1 cellular context compared by ENCODE assay signal in the genomic region with DNA sequence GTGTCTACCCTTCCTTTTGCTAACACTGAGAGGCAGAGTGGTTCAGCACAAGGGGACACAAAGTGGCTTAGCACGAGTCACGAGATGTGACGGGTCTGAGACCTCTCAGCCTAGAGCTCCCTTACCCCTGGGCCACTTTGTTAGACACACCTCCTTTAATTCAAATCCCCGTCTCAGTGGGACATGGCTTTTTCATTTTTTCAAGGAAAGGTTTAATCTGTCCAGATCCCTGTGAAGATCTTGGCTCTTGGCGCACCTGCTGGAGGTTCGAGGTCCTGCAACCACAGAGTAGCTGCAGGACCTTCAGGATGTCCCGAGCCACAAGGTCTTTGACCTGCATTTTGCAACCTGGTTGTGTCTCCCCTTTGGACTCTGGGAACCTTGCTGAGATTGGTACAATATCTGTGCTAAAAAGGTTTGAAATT.
TF ChIP-seq lines count a peak whose summit lies in the region.

No MANE protein-coding gene starts in this region.

TF ChIP-seq in HepG2, 621 proteins besides CTCF, POLR2A, EP300 and RAD21 (continued from another document and continues in another):
- TF ChIP-seq, protein P1, sequence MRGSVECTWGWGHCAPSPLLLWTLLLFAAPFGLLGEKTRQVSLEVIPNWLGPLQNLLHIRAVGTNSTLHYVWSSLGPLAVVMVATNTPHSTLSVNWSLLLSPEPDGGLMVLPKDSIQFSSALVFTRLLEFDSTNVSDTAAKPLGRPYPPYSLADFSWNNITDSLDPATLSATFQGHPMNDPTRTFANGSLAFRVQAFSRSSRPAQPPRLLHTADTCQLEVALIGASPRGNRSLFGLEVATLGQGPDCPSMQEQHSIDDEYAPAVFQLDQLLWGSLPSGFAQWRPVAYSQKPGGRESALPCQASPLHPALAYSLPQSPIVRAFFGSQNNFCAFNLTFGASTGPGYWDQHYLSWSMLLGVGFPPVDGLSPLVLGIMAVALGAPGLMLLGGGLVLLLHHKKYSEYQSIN (CRISPR knock-in tag; IDR thresholded peaks at IDR 0.05; ENCODE audit: borderline replicate concordance): no peak
- TF ChIP-seq NCOR1 (IDR thresholded peaks at IDR 0.05; ENCODE audit: borderline replicate concordance, low read length) (peak; percentile 78; the same call in 1 of the 2 replicates), MED8 (CRISPR knock-in tag; IDR thresholded peaks at IDR 0.05; ENCODE audit: insufficient replicate concordance) (no peak), ZNF460 (CRISPR knock-in tag; IDR thresholded peaks at IDR 0.05; ENCODE audit: borderline replicate concordance) (no peak), ARID2 (CRISPR knock-in tag; IDR thresholded peaks at IDR 0.05; ENCODE audit: borderline replicate concordance) (no peak), ZNF34 (CRISPR knock-in tag; IDR thresholded peaks at IDR 0.05; ENCODE audit: borderline replicate concordance) (no peak), RBM22 (optimal IDR thresholded peaks at IDR 0.05; ENCODE audit: low read length) (no peak), ZNF333 (CRISPR knock-in tag; IDR thresholded peaks at IDR 0.05; ENCODE audit: borderline replicate concordance) (no peak), ELF3 (CRISPR knock-in tag; IDR thresholded peaks at IDR 0.05) (0 out of 2 replicates have a peak, but pooled peaks have one; percentile 16), KMT2B (CRISPR knock-in tag; IDR thresholded peaks at IDR 0.05) (no peak), YY1 (IDR thresholded peaks at IDR 0.05; ENCODE audit: insufficient read depth, insufficient replicate concordance, low read depth, low read length) (peak; percentile 19), TOPORS (CRISPR knock-in tag; IDR thresholded peaks at IDR 0.05) (no peak), ZNF383 (CRISPR knock-in tag; IDR thresholded peaks at IDR 0.05; ENCODE audit: borderline replicate concordance) (no peak), ZNF547 (CRISPR knock-in tag; IDR thresholded peaks at IDR 0.05) (no peak), IKZF1 (IDR thresholded peaks at IDR 0.05) (no peak), SALL1 (CRISPR knock-in tag; IDR thresholded peaks at IDR 0.05) (peak; percentile 81), SMAD9 (CRISPR knock-in tag; IDR thresholded peaks at IDR 0.05) (no peak), CCAR2 (optimal IDR thresholded peaks at IDR 0.05; ENCODE audit: low read depth, low read length) (no peak), CREM (IDR thresholded peaks at IDR 0.05) (peak; percentile 16; the same call in 1 of the 2 replicates), CREM (CRISPR knock-in tag; IDR thresholded peaks at IDR 0.05) (no peak), PPARG (CRISPR knock-in tag; conservative IDR thresholded peaks at IDR 0.05) (peak; percentile 65; the same call in 1 of the 2 replicates), GFI1 (CRISPR knock-in tag; IDR thresholded peaks at IDR 0.05; ENCODE audit: borderline replicate concordance) (peak; percentile 97), STAG1 (CRISPR knock-in tag; IDR thresholded peaks at IDR 0.05) (peak; percentile 68), FOXK1 (CRISPR knock-in tag; IDR thresholded peaks at IDR 0.05; ENCODE audit: borderline replicate concordance, low read depth) (no peak), HNRNPL (IDR thresholded peaks at IDR 0.05; ENCODE audit: low read depth, low read length) (no peak), ZMYM4 (CRISPR knock-in tag; IDR thresholded peaks at IDR 0.05) (peak; percentile 92), HES4 (CRISPR knock-in tag; IDR thresholded peaks at IDR 0.05; ENCODE audit: borderline replicate concordance) (no peak), ZNF446 (CRISPR knock-in tag; IDR thresholded peaks at IDR 0.05) (no peak), ZNF207 (IDR thresholded peaks at IDR 0.05; ENCODE audit: borderline replicate concordance) (no peak), ATF7-NPFF (CRISPR knock-in tag; IDR thresholded peaks at IDR 0.05; ENCODE audit: low read depth) (no peak), ZNF30 (CRISPR knock-in tag; IDR thresholded peaks at IDR 0.05) (no peak), ZNF589 (CRISPR knock-in tag; conservative IDR thresholded peaks at IDR 0.05) (no peak)
- TF ChIP-seq, protein P2, sequence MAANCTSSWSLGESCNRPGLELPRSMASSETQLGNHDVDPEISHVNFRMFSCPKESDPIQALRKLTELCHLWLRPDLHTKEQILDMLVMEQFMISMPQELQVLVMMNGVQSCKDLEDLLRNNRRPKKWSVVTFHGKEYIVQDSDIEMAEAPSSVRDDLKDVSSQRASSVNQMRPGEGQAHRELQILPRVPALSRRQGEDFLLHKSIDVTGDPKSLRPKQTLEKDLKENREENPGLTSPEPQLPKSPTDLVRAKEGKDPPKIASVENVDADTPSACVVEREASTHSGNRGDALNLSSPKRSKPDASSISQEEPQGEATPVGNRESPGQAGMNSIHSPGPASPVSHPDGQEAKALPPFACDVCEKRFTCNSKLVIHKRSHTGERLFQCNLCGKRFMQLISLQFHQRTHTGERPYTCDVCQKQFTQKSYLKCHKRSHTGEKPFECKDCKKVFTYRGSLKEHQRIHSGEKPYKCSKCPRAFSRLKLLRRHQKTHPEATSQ (CRISPR knock-in tag; IDR thresholded peaks at IDR 0.05; ENCODE audit: borderline replicate concordance): no peak
- TF ChIP-seq, protein P3, sequence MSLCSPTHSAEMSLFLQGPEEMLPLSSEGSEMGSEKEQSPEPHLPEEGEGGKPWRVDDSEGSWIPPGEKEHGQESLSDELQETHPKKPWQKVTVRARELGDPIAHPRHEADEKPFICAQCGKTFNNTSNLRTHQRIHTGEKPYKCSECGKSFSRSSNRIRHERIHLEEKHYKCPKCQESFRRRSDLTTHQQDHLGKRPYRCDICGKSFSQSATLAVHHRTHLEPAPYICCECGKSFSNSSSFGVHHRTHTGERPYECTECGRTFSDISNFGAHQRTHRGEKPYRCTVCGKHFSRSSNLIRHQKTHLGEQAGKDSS (CRISPR knock-in tag; IDR thresholded peaks at IDR 0.05; ENCODE audit: borderline replicate concordance, low read depth): no peak
- TF ChIP-seq, protein P4, sequence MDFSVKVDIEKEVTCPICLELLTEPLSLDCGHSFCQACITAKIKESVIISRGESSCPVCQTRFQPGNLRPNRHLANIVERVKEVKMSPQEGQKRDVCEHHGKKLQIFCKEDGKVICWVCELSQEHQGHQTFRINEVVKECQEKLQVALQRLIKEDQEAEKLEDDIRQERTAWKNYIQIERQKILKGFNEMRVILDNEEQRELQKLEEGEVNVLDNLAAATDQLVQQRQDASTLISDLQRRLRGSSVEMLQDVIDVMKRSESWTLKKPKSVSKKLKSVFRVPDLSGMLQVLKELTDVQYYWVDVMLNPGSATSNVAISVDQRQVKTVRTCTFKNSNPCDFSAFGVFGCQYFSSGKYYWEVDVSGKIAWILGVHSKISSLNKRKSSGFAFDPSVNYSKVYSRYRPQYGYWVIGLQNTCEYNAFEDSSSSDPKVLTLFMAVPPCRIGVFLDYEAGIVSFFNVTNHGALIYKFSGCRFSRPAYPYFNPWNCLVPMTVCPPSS (IDR thresholded peaks at IDR 0.05): no peak
- TF ChIP-seq, protein P5, sequence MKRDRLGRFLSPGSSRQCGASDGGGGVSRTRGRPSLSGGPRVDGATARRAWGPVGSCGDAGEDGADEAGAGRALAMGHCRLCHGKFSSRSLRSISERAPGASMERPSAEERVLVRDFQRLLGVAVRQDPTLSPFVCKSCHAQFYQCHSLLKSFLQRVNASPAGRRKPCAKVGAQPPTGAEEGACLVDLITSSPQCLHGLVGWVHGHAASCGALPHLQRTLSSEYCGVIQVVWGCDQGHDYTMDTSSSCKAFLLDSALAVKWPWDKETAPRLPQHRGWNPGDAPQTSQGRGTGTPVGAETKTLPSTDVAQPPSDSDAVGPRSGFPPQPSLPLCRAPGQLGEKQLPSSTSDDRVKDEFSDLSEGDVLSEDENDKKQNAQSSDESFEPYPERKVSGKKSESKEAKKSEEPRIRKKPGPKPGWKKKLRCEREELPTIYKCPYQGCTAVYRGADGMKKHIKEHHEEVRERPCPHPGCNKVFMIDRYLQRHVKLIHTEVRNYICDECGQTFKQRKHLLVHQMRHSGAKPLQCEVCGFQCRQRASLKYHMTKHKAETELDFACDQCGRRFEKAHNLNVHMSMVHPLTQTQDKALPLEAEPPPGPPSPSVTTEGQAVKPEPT (CRISPR knock-in tag; IDR thresholded peaks at IDR 0.05; ENCODE audit: low read depth): no peak
- TF ChIP-seq, protein P6, sequence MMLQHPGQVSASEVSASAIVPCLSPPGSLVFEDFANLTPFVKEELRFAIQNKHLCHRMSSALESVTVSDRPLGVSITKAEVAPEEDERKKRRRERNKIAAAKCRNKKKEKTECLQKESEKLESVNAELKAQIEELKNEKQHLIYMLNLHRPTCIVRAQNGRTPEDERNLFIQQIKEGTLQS (CRISPR knock-in tag; IDR thresholded peaks at IDR 0.05): no peak
- TF ChIP-seq, protein P7, sequence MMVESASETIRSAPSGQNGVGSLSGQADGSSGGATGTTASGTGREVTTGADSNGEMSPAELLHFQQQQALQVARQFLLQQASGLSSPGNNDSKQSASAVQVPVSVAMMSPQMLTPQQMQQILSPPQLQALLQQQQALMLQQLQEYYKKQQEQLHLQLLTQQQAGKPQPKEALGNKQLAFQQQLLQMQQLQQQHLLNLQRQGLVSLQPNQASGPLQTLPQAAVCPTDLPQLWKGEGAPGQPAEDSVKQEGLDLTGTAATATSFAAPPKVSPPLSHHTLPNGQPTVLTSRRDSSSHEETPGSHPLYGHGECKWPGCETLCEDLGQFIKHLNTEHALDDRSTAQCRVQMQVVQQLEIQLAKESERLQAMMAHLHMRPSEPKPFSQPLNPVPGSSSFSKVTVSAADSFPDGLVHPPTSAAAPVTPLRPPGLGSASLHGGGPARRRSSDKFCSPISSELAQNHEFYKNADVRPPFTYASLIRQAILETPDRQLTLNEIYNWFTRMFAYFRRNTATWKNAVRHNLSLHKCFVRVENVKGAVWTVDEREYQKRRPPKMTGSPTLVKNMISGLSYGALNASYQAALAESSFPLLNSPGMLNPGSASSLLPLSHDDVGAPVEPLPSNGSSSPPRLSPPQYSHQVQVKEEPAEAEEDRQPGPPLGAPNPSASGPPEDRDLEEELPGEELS (CRISPR knock-in tag; IDR thresholded peaks at IDR 0.05): peak; percentile 57; the same call in 1 of the 2 replicates
- TF ChIP-seq, protein P8, sequence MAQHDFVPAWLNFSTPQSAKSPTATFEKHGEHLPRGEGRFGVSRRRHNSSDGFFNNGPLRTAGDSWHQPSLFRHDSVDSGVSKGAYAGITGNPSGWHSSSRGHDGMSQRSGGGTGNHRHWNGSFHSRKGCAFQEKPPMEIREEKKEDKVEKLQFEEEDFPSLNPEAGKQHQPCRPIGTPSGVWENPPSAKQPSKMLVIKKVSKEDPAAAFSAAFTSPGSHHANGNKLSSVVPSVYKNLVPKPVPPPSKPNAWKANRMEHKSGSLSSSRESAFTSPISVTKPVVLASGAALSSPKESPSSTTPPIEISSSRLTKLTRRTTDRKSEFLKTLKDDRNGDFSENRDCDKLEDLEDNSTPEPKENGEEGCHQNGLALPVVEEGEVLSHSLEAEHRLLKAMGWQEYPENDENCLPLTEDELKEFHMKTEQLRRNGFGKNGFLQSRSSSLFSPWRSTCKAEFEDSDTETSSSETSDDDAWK (CRISPR knock-in tag; IDR thresholded peaks at IDR 0.05): no peak
- TF ChIP-seq, protein P9, sequence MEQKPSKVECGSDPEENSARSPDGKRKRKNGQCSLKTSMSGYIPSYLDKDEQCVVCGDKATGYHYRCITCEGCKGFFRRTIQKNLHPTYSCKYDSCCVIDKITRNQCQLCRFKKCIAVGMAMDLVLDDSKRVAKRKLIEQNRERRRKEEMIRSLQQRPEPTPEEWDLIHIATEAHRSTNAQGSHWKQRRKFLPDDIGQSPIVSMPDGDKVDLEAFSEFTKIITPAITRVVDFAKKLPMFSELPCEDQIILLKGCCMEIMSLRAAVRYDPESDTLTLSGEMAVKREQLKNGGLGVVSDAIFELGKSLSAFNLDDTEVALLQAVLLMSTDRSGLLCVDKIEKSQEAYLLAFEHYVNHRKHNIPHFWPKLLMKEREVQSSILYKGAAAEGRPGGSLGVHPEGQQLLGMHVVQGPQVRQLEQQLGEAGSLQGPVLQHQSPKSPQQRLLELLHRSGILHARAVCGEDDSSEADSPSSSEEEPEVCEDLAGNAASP (CRISPR knock-in tag; IDR thresholded peaks at IDR 0.05; ENCODE audit: borderline replicate concordance): peak; percentile 64; the same call in 1 of the 2 replicates
- TF ChIP-seq, protein P10, sequence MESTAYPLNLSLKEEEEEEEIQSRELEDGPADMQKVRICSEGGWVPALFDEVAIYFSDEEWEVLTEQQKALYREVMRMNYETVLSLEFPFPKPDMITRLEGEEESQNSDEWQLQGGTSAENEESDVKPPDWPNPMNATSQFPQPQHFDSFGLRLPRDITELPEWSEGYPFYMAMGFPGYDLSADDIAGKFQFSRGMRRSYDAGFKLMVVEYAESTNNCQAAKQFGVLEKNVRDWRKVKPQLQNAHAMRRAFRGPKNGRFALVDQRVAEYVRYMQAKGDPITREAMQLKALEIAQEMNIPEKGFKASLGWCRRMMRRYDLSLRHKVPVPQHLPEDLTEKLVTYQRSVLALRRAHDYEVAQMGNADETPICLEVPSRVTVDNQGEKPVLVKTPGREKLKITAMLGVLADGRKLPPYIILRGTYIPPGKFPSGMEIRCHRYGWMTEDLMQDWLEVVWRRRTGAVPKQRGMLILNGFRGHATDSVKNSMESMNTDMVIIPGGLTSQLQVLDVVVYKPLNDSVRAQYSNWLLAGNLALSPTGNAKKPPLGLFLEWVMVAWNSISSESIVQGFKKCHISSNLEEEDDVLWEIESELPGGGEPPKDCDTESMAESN (CRISPR knock-in tag; conservative IDR thresholded peaks at IDR 0.05): no peak
- TF ChIP-seq, protein P11, sequence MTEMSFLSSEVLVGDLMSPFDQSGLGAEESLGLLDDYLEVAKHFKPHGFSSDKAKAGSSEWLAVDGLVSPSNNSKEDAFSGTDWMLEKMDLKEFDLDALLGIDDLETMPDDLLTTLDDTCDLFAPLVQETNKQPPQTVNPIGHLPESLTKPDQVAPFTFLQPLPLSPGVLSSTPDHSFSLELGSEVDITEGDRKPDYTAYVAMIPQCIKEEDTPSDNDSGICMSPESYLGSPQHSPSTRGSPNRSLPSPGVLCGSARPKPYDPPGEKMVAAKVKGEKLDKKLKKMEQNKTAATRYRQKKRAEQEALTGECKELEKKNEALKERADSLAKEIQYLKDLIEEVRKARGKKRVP (CRISPR knock-in tag; IDR thresholded peaks at IDR 0.05): no peak
- TF ChIP-seq, protein P12, sequence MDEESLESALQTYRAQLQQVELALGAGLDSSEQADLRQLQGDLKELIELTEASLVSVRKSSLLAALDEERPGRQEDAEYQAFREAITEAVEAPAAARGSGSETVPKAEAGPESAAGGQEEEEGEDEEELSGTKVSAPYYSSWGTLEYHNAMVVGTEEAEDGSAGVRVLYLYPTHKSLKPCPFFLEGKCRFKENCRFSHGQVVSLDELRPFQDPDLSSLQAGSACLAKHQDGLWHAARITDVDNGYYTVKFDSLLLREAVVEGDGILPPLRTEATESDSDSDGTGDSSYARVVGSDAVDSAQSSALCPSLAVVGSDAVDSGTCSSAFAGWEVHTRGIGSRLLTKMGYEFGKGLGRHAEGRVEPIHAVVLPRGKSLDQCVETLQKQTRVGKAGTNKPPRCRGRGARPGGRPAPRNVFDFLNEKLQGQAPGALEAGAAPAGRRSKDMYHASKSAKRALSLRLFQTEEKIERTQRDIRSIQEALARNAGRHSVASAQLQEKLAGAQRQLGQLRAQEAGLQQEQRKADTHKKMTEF (CRISPR knock-in tag; IDR thresholded peaks at IDR 0.05): 0 out of 2 replicates have a peak, but pooled peaks have one; percentile 35
